ENCODE assay signal across 8 cellular contexts in genomic region chr9:104961238-104961637, GRCh38.
DNase-seq lines count a peak whose midpoint lies in the region; ATAC-seq lines count a peak whose summit lies in the region.

No MANE protein-coding gene starts in this region.

- no peak overlapping the region for H3K4me3 ChIP-seq in iPS DF 6.9 (ENCODE audit: low read length)

- no peaks in the 10 kb centered on the region for H3K27me3 ChIP-seq in iPS DF 6.9 (ENCODE audit: control insufficient read depth, insufficient read depth, low read length)

- no peaks in the 10 kb centered on the region for H3K36me3 ChIP-seq in iPS DF 6.9 (ENCODE audit: control insufficient read depth, insufficient read depth, low read length)

- H3K9me3 ChIP-seq in iPS DF 6.9 (ENCODE audit: control insufficient read depth, insufficient read depth, low read length), result no peaks in the 10 kb centered on the region

- no CpG with 5 or more reads among the region's 5 CpGs for whole genome bisulfite sequencing in iPS DF 6.9 (ENCODE audit: insufficient coverage, insufficient read length)

- DNase-seq in NCI-H748 treated with DMSO at 0.1 percent for 48 hours (lab: John Stamatoyannopoulos, UW) (peak; percentile 8), iPS DF 6.9 (ENCODE audit: low read depth, low spot score) (peak; percentile 84), posterior cingulate gyrus (no peak)
- DNase-seq in activated CD8-positive, alpha-beta memory T cell treated with anti-CD3 and anti-CD28 coated beads, Interleukin-2, amount 50 U/mL, for 48 hours, result peak; percentile 61
- peak; percentile 65 for DNase-seq in stimulated activated naive CD8-positive, alpha-beta T cell treated with anti-CD3 and anti-CD28 coated beads, Interleukin-15, Interleukin-2, amounts not matched to agents 100 U/mL and 50 U/mL, for 24 hours

- H3K4me1 ChIP-seq in iPS DF 6.9 (ENCODE audit: control insufficient read depth, insufficient read depth, low read length), result peaks cover 3% of the 10 kb centered on the region; the same call in 1 of the 2 replicates

- intact Hi-C loops in posterior cingulate gyrus (cut with DNase I), result loop anchor here (10.0 kb wide), 1 partner anchor 454 kb away; no protein-coding TSS in a partner anchor

- ATAC-seq in GM18870 (IDR thresholded peaks at IDR 0.05; ENCODE audit: unreplicated experiment) (peak; percentile 96), HG03039 (IDR thresholded peaks at IDR 0.05; ENCODE audit: unreplicated experiment) (peak; percentile 96), GM19324 (IDR thresholded peaks at IDR 0.05; ENCODE audit: low FRiP score, unreplicated experiment) (no peak)
- ATAC-seq in stimulated activated naive CD8-positive, alpha-beta T cell treated with anti-CD3 and anti-CD28 coated beads, Interleukin-15, Interleukin-2, amounts not matched to agents 100 U/mL and 50 U/mL, for 24 hours, result peak; percentile 100

- H3K27ac ChIP-seq in iPS DF 6.9 (ENCODE audit: low read length), result no peak overlapping the region

Comparison
In these comparisons a context has a peak if more than half of its experiments do, and no peak if none do; other contexts are left out.
1. DNase-seq: peak in NCI-H748 treated with DMSO at 0.1 percent for 48 hours (single experiment), activated CD8-positive, alpha-beta memory T cell treated with anti-CD3 and anti-CD28 coated beads, Interleukin-2, amount 50 U/mL, for 48 hours (single experiment), iPS DF 6.9 (single experiment) and stimulated activated naive CD8-positive, alpha-beta T cell treated with anti-CD3 and anti-CD28 coated beads, Interleukin-15, Interleukin-2, amounts not matched to agents 100 U/mL and 50 U/mL, for 24 hours (single experiment); none in posterior cingulate gyrus (0 of 10).